ENCODE assay signal across 20 cellular contexts in genomic region chr4:76737180-76737579, GRCh38.
DNase-seq lines count a peak whose midpoint lies in the region; ATAC-seq and TF ChIP-seq lines count a peak whose summit lies in the region.
"Had no signal": no experiment of that assay in that cellular context is flagged by ENCODE, and none has a peak within 500 bp of the region (broad histone marks: within the 10 kb centered on the region; RNA-seq: fewer than 3 reads in every experiment).

No MANE protein-coding gene starts in this region.

- H3K4me1 ChIP-seq in SK-N-SH (ENCODE audit: control insufficient read depth in 1 of 2, insufficient read depth in 2 of 2, low read depth in 1 of 2, low read length in 1 of 2) (peaks cover 22 to 31% of the 10 kb centered on the region in 2 experiments), esophagus muscularis mucosa (peaks cover 21 to 75% (median 67%) of the 10 kb centered on the region in 4 donors), upper lobe of right lung (peaks cover 12% of the 10 kb centered on the region), Caco-2 (no peaks in the 10 kb centered on the region)

- ATAC-seq in upper lobe of right lung (no peak), T-helper 17 cell (no peak), HG03175 (IDR thresholded peaks at IDR 0.05; ENCODE audit: unreplicated experiment) (no peak)
- ATAC-seq: stimulated activated effector memory CD8-positive, alpha-beta T cell treated with anti-CD3 and anti-CD28 coated beads, Interleukin-12 subunit alpha, Interleukin-12 subunit beta, amount 100 ng/mL, for 72 hours had no signal

- H3K36me3 ChIP-seq in SK-N-SH (replicated peaks in 1 of 2; ENCODE audit: control insufficient read depth in 1 of 2, insufficient read depth in 2 of 2, low read length in 1 of 2) (peaks cover 24 to 42% of the 10 kb centered on the region in 2 experiments), esophagus muscularis mucosa (peaks cover 0 to 11% (median 5%) of the 10 kb centered on the region in 4 donors), upper lobe of right lung (peaks cover 6% of the 10 kb centered on the region), Caco-2 (ENCODE audit: control insufficient read depth, insufficient read depth, low read length) (peaks cover 3% of the 10 kb centered on the region)

- peaks cover 17% of the 10 kb centered on the region for H3F3A ChIP-seq in SK-N-SH (replicated peaks; ENCODE audit: insufficient read depth)

- CTCF ChIA-PET in SK-N-SH (lab: Yijun Ruan, JAX) (no interaction called here), Caco-2 (lab: Charles Lee) (no interaction called here)

- H3K9me3 Mint-ChIP-seq in nephron: no peaks in the 10 kb centered on the region
- H3K9me3 Mint-ChIP-seq in Caco-2 (ENCODE audit: unreplicated experiment): no peaks in the 10 kb centered on the region
- H3K9me3 Mint-ChIP-seq: CD4-positive, CD25-positive, alpha-beta regulatory T cell; stimulated activated effector memory CD8-positive, alpha-beta T cell treated with anti-CD3 and anti-CD28 coated beads, Interleukin-12 subunit alpha, Interleukin-12 subunit beta, amount 100 ng/mL, for 72 hours; T-helper 1 cell treated with Interleukin-12 subunit alpha and Interleukin-12 subunit beta and Interleukin-4 antibody, amounts not matched to agents 30 μg/mL and 1 μg/mL, for 36 hours had no signal

- no TSS peak for BruUV-seq in Caco-2 (replicated peaks; lab: Mats Ljungman, UMichigan)

- POLR2A ChIA-PET in SK-N-SH (lab: Yijun Ruan, JAX) (no interaction called here), Caco-2 (lab: Charles Lee) (no interaction called here)

- 89% methylated on average over 2 of the region's 2 CpGs for WGBS in SK-N-SH (ENCODE audit: low lambda C conversion rate)
- 38% methylated on average over 2 of the region's 2 CpGs for WGBS in esophagus muscularis mucosa

- peak overlapping the region; percentile 55 to 91 (median 82) for H3K27ac Mint-ChIP-seq in nephron
- no peak overlapping the region for H3K27ac Mint-ChIP-seq in T-helper 17 cell
- no peak overlapping the region for H3K27ac Mint-ChIP-seq in Caco-2 (ENCODE audit: unreplicated experiment)
- H3K27ac Mint-ChIP-seq: CD4-positive, CD25-positive, alpha-beta regulatory T cell; stimulated activated effector memory CD8-positive, alpha-beta T cell treated with anti-CD3 and anti-CD28 coated beads, Interleukin-12 subunit alpha, Interleukin-12 subunit beta, amount 100 ng/mL, for 72 hours; T-helper 1 cell treated with Interleukin-12 subunit alpha and Interleukin-12 subunit beta and Interleukin-4 antibody, amounts not matched to agents 30 μg/mL and 1 μg/mL, for 36 hours had no signal

- H3K9ac ChIP-seq in SK-N-SH: no peak overlapping the region

- peaks cover 39% of the 10 kb centered on the region; the same call in 1 of the 2 replicates for H3K79me2 ChIP-seq in SK-N-SH (ENCODE audit: insufficient read depth)

- no peaks in the 10 kb centered on the region for H3K9me3 ChIP-seq in SK-N-SH
- no peaks in the 10 kb centered on the region for H3K9me3 ChIP-seq in esophagus muscularis mucosa
- H3K9me3 ChIP-seq in upper lobe of right lung: no peaks in the 10 kb centered on the region
- no peaks in the 10 kb centered on the region for H3K9me3 ChIP-seq in T-helper 17 cell (ENCODE audit: control insufficient read depth, low read length, poor library complexity, severe bottlenecking)
- H3K9me3 ChIP-seq in Caco-2: no peaks in the 10 kb centered on the region
- H3K9me3 ChIP-seq: HAP-1 had no signal

- peaks cover 36% of the 10 kb centered on the region for H3K4me1 Mint-ChIP-seq in nephron
- H3K4me1 Mint-ChIP-seq in T-helper 17 cell: peaks cover 7% of the 10 kb centered on the region
- H3K4me1 Mint-ChIP-seq in Caco-2 (ENCODE audit: low read depth, unreplicated experiment): no peaks in the 10 kb centered on the region
- H3K4me1 Mint-ChIP-seq: CD4-positive, CD25-positive, alpha-beta regulatory T cell had no signal

- TF ChIP-seq EP300 in SK-N-SH (IDR thresholded peaks at IDR 0.05; ENCODE audit: borderline replicate concordance in 1 of 2, low read depth in 1 of 2, low read length in 1 of 2): no peak
- no peak for TF ChIP-seq EP300 in esophagus muscularis mucosa (IDR thresholded peaks at IDR 0.05)

- H4K20me1 ChIP-seq in SK-N-SH (ENCODE audit: insufficient read depth): no peaks in the 10 kb centered on the region

- intact Hi-C loops in esophagus muscularis mucosa (cut with DNase I) (no loop called here), upper lobe of right lung (cut with DNase I) (no loop called here), Caco-2 (cut with micrococcal nuclease; ENCODE audit: unreplicated experiment) (no loop called here)

- no peaks in the 10 kb centered on the region for H3K9me2 ChIP-seq in SK-N-SH

- peak overlapping the region; percentile 68 to 88 for H3K27ac ChIP-seq in SK-N-SH (ENCODE audit: low read depth in 2 of 2, low read length in 1 of 2)
- H3K27ac ChIP-seq in esophagus muscularis mucosa (replicated peaks in 1 of 4): peak overlapping the region; percentile 89 to 94 (median 92)
- peak overlapping the region; percentile 59 for H3K27ac ChIP-seq in upper lobe of right lung

- H3K4me2 ChIP-seq in SK-N-SH: peak overlapping the region; percentile 43; the same call in 1 of the 2 replicates

- H3K27me3 Mint-ChIP-seq in nephron (ENCODE audit: low read depth): no peaks in the 10 kb centered on the region
- H3K27me3 Mint-ChIP-seq in T-helper 17 cell: peaks cover 39% of the 10 kb centered on the region
- no peaks in the 10 kb centered on the region for H3K27me3 Mint-ChIP-seq in Caco-2 (ENCODE audit: insufficient read depth, unreplicated experiment)

- H3K27me3 ChIP-seq in SK-N-SH (ENCODE audit: insufficient read depth) (no peaks in the 10 kb centered on the region), esophagus muscularis mucosa (no peaks in the 10 kb centered on the region), upper lobe of right lung (no peaks in the 10 kb centered on the region), Caco-2 (replicated peaks; ENCODE audit: control insufficient read depth, insufficient read depth, low read length) (no peaks in the 10 kb centered on the region)

- TF ChIP-seq CTCF in SK-N-SH (IDR thresholded peaks at IDR 0.05): no peak
- TF ChIP-seq CTCF in esophagus muscularis mucosa (IDR thresholded peaks at IDR 0.05): no peak
- no peak for TF ChIP-seq CTCF in nephron (IDR thresholded peaks at IDR 0.05; ENCODE audit: unreplicated experiment in 3 of 3)
- no peak for TF ChIP-seq CTCF in upper lobe of right lung (IDR thresholded peaks at IDR 0.05)
- no peak for TF ChIP-seq CTCF in Caco-2 (IDR thresholded peaks at IDR 0.05; ENCODE audit: insufficient read depth in 1 of 2, low read depth in 1 of 2, low read length in 1 of 2, severe bottlenecking in 1 of 2, unreplicated experiment in 1 of 2)

- TF ChIP-seq RAD21 in SK-N-SH (IDR thresholded peaks at IDR 0.05; ENCODE audit: low read length): no peak

- DNase-seq in SK-N-SH (no peak), esophagus muscularis mucosa (ENCODE audit: extremely low spot score) (no peak), upper lobe of right lung (no peak), T-helper 17 cell (no peak), Caco-2 (no peak)
- DNase-seq in stimulated activated CD4-positive, alpha-beta T cell treated with anti-CD3 and anti-CD28 coated beads, Interleukin-15, amount 100 ng/mL, for 24 hours: no peak
- DNase-seq: activated CD4-positive, alpha-beta T cell treated with anti-CD3 and anti-CD28 coated beads for 48 hours; activated naive CD4-positive, alpha-beta T cell treated with Interleukin-2 at 50 U/mL for 16 hours; activated T-cell treated with anti-CD3 and anti-CD28 coated beads, Interleukin-2, amount 50 U/mL, for 48 hours; amniotic stem cell; caudate nucleus; CD4-positive, CD25-positive, alpha-beta regulatory T cell; NCI-H526 treated with DMSO at 0.1 percent for 48 hours had no signal

- no peak overlapping the region for H2AFZ ChIP-seq in SK-N-SH (ENCODE audit: low read depth)

- H3K36me3 Mint-ChIP-seq in nephron (ENCODE audit: low read depth) (peaks cover 59% of the 10 kb centered on the region), T-helper 17 cell (ENCODE audit: low read depth) (peaks cover 5% of the 10 kb centered on the region), Caco-2 (ENCODE audit: insufficient read depth, unreplicated experiment) (peaks cover 10% of the 10 kb centered on the region)
- H3K36me3 Mint-ChIP-seq: CD4-positive, CD25-positive, alpha-beta regulatory T cell; stimulated activated effector memory CD8-positive, alpha-beta T cell treated with anti-CD3 and anti-CD28 coated beads, Interleukin-12 subunit alpha, Interleukin-12 subunit beta, amount 100 ng/mL, for 72 hours had no signal

- no peak for TF ChIP-seq POLR2A in esophagus muscularis mucosa (IDR thresholded peaks at IDR 0.05; ENCODE audit: low read depth)

- H3K4me3 ChIP-seq in SK-N-SH (ENCODE audit: low read depth in 2 of 2, low read length in 1 of 2): no peak overlapping the region
- H3K4me3 ChIP-seq in esophagus muscularis mucosa: no peak overlapping the region
- H3K4me3 ChIP-seq in upper lobe of right lung: no peak overlapping the region
- no peak overlapping the region for H3K4me3 ChIP-seq in Caco-2 (ENCODE audit: low read depth, low read length)
- H3K4me3 ChIP-seq: HAP-1, lung, skin epidermis had no signal

- H3K4me3 Mint-ChIP-seq in nephron: no peak overlapping the region
- no peak overlapping the region for H3K4me3 Mint-ChIP-seq in T-helper 17 cell
- no peak overlapping the region for H3K4me3 Mint-ChIP-seq in Caco-2 (ENCODE audit: unreplicated experiment)
- H3K4me3 Mint-ChIP-seq: CD4-positive, CD25-positive, alpha-beta regulatory T cell; stimulated activated effector memory CD8-positive, alpha-beta T cell treated with anti-CD3 and anti-CD28 coated beads, Interleukin-12 subunit alpha, Interleukin-12 subunit beta, amount 100 ng/mL, for 72 hours; T-helper 1 cell treated with Interleukin-12 subunit alpha and Interleukin-12 subunit beta and Interleukin-4 antibody, amounts not matched to agents 30 μg/mL and 1 μg/mL, for 36 hours had no signal

Comparison
In these comparisons a context has a peak if more than half of its experiments do, and no peak if none do; other contexts are left out.
1. H3K27ac Mint-ChIP-seq: peak in nephron (3 of 3); none in T-helper 17 cell (single experiment) and Caco-2 (single experiment).
2. Peak in every context shown above with its lines, with median percentiles within 50 percentile points of each other: H3K27ac ChIP-seq.